1 cellular context compared by ENCODE assay signal in genomic region chr10:17758200-17758599, GRCh38.
TF ChIP-seq lines count a peak whose summit lies in the region.

No MANE protein-coding gene starts in this region.

TF ChIP-seq in HepG2, 621 proteins besides CTCF, POLR2A, EP300 and RAD21:
- TF ChIP-seq ZSCAN25 (CRISPR knock-in tag; IDR thresholded peaks at IDR 0.05) = no peak
- TF ChIP-seq FOSL2 (CRISPR knock-in tag; IDR thresholded peaks at IDR 0.05) = peak; percentile 54
